Comparison of ENCODE assay signal across 21 cellular contexts in the genomic region with DNA sequence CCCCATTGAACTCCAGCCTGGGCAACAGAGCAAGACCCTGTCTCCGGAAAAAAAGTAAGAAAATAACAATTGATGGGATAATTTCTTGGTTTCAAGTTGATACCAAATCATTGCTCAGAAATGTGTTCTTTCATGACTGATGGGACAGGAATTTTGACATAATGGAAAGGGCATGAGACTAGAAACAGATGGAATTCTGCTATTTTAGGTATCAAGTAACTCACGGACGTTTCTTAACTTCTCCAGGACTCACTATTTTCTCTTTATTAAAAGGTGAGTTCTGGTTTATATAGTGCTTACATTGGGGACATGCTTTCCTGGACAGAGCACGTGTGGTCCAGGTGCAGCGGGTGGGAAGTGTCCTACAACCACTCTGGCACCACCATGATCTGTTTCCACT. TPM values are rescaled to one million over a fixed set of nuclear protein-coding genes. Genes with fewer than 3 reads are reported as not detected.
DNase-seq lines count a peak whose midpoint lies in the region; ATAC-seq and TF ChIP-seq lines count a peak whose summit lies in the region.
"Had no signal": no experiment of that assay in that cellular context is flagged by ENCODE, and none has a peak within 500 bp of the region (broad histone marks: within the 10 kb centered on the region; RNA-seq: fewer than 3 reads in every experiment).

No MANE protein-coding gene starts in this region.

- H3K4me1 ChIP-seq in foreskin keratinocyte: peaks cover 45% of the 10 kb centered on the region
- H3K4me1 ChIP-seq: SJCRH30 had no signal

- peak; percentile 22 for DNase-seq in GM04504 (ENCODE audit: low read depth)
- peak; percentile 66 for DNase-seq in amniotic stem cell (lab: John Stamatoyannopoulos, UW)
- DNase-seq in foreskin keratinocyte: peak in 1 of 2 donors; percentile 91
- peak; percentile 36 for DNase-seq in stromal cell of bone marrow (ENCODE audit: low read depth)
- no peak for DNase-seq in C1 segment of cervical spinal cord (lab: John Stamatoyannopoulos, UW)
- no peak for DNase-seq in iPS-NIHi11 (ENCODE audit: low spot score)
- no peak for DNase-seq in COLO829 (ENCODE audit: low spot score)
- DNase-seq: activated B cell treated with CpG ODN at 0.5 μM for 24 hours; activated CD8-positive, alpha-beta T cell treated with anti-CD3 and anti-CD28 coated beads for 36 hours; activated T-cell treated with anti-CD3 and anti-CD28 coated beads, Interleukin-2, amount 50 U/mL, for 4 hours; heart right ventricle; islet precursor cell; mesendoderm; NCI-H1436; NCI-H774; nephron progenitor cell; SJCRH30 had no signal

- no peaks in the 10 kb centered on the region for H3K27me3 ChIP-seq in foreskin keratinocyte
- H3K27me3 ChIP-seq: cardiac muscle cell, SJCRH30 had no signal

- peak overlapping the region; percentile 92 for H3K27ac ChIP-seq in foreskin keratinocyte
- H3K27ac ChIP-seq: esophagus muscularis mucosa, heart right ventricle, PC-9, SJCRH30, suprapubic skin had no signal

- ATAC-seq in foreskin keratinocyte: peak; percentile 42
- ATAC-seq: activated CD8-positive, alpha-beta T cell treated with anti-CD3 and anti-CD28 coated beads for 36 hours; activated T-cell treated with anti-CD3 and anti-CD28 coated beads, Interleukin-2, amount 50 U/mL, for 4 hours; heart right ventricle had no signal

- TF ChIP-seq CTCF in foreskin keratinocyte (conservative IDR thresholded peaks at IDR 0.05): no peak

RNA-seq across cellular contexts. Expression of a gene that starts 6.0 kb away (rescaled TPM):
- 352 and 371 TPM in 2 replicates for total RNA-seq in foreskin keratinocyte
- 63.1 and 67.4 TPM in 2 replicates for polyA plus RNA-seq in foreskin keratinocyte
- total RNA-seq: SJCRH30 had no signal

RNA-seq across cellular contexts. Expression of a gene that starts 54.5 kb away (rescaled TPM):
- 12.0 and 12.2 TPM in 2 replicates for total RNA-seq in foreskin keratinocyte
- 4.0 and 5.1 TPM in 2 replicates for polyA plus RNA-seq in foreskin keratinocyte

Comparison
In these comparisons a context has a peak if more than half of its experiments do, and no peak if none do; other contexts are left out.
1. DNase-seq: peak in GM04504 (single experiment), amniotic stem cell (single experiment) and stromal cell of bone marrow (single experiment); none in C1 segment of cervical spinal cord (0 of 14), iPS-NIHi11 (single experiment) and COLO829 (single experiment).